Comparison of ENCODE assay signal across 15 cellular contexts in the genomic region with DNA sequence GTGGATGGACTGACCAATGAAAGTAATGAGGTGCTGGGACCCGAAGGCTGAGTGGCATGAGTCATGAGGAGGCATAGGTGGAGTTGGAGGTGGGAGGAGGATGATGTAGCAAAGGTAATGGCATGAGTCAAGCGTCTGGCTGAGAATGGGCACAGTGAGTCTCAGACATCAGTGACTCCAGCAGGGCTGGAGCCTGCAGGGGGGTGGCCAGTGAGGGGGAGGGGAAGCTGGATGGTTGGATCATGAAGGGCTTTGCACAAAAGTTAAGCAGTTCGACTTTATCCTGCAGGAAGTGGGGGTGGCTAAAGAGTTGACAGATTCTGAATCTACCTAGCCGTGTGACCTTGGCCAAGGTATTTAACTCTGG.
A peak's percentile ranks its signal among the peaks of the same experiment; 100 is the strongest.
DNase-seq lines count a peak whose midpoint lies in the region; ATAC-seq, FAIRE-seq and TF ChIP-seq lines count a peak whose summit lies in the region.
"Had no signal": no experiment of that assay in that cellular context is flagged by ENCODE, and none has a peak within 500 bp of the region (broad histone marks: within the 10 kb centered on the region; RNA-seq: fewer than 3 reads in every experiment).

No MANE protein-coding gene starts in this region.

- no peaks in the 10 kb centered on the region for H3K9me3 Mint-ChIP-seq in activated T-helper 17 cell treated with anti-CD3 and anti-CD28 coated beads, Interleukin-2, amount 50 U/mL, for 72 hours
- H3K9me3 Mint-ChIP-seq: CD4-positive, alpha-beta T cell had no signal

- no peak overlapping the region for H3K4me3 Mint-ChIP-seq in activated T-helper 17 cell treated with anti-CD3 and anti-CD28 coated beads, Interleukin-2, amount 50 U/mL, for 72 hours
- H3K4me3 Mint-ChIP-seq: CD4-positive, alpha-beta T cell; T-helper 17 cell had no signal

- FAIRE-seq in kidney (lab: Jason Lieb, UNC): no peak

- H3K4me3 ChIP-seq in HEK293 (ENCODE audit: low read depth, low read length) (no peak overlapping the region), kidney (ENCODE audit: low read length in 2 of 2) (no peak overlapping the region)

- H3K27me3 Mint-ChIP-seq in activated T-helper 17 cell treated with anti-CD3 and anti-CD28 coated beads, Interleukin-2, amount 50 U/mL, for 72 hours: peaks cover 3% of the 10 kb centered on the region
- H3K27me3 Mint-ChIP-seq: CD4-positive, alpha-beta T cell had no signal

- H3K27ac Mint-ChIP-seq in activated T-helper 17 cell treated with anti-CD3 and anti-CD28 coated beads, Interleukin-2, amount 50 U/mL, for 72 hours: no peak overlapping the region
- H3K27ac Mint-ChIP-seq: CD4-positive, alpha-beta T cell; progenitor cell of endocrine pancreas; T-helper 17 cell had no signal

- H3K4me1 Mint-ChIP-seq in activated T-helper 17 cell treated with anti-CD3 and anti-CD28 coated beads, Interleukin-2, amount 50 U/mL, for 72 hours: no peaks in the 10 kb centered on the region
- H3K4me1 Mint-ChIP-seq: T-helper 17 cell had no signal

- H3K9ac ChIP-seq in kidney (ENCODE audit: low read length in 2 of 2): no peak overlapping the region

- peak; percentile 75 for DNase-seq in Caki2 (ENCODE audit: low read depth)
- DNase-seq in kidney: peak; percentile 71
- DNase-seq in NCI-H524 treated with DMSO at 0.1 percent for 48 hours (lab: John Stamatoyannopoulos, UW): no peak
- DNase-seq in nucleus accumbens (lab: John Stamatoyannopoulos, UW): no peak
- no peak for DNase-seq in HEK293T (ENCODE audit: extremely low spot score)
- no peak for DNase-seq in SHP77 treated with DMSO at 0.1 percent for 48 hours (lab: John Stamatoyannopoulos, UW)
- DNase-seq: amniotic stem cell; CD4-positive, alpha-beta T cell; effector CD8-positive, alpha-beta T cell; midbrain; NCI-H1092 treated with DMSO at 0.1 percent for 48 hours; T-helper 17 cell had no signal

- no peaks in the 10 kb centered on the region for H3K36me3 Mint-ChIP-seq in activated T-helper 17 cell treated with anti-CD3 and anti-CD28 coated beads, Interleukin-2, amount 50 U/mL, for 72 hours (ENCODE audit: low read depth)

- no peaks in the 10 kb centered on the region for H3K36me3 ChIP-seq in HEK293 (ENCODE audit: control insufficient read depth in 2 of 2, insufficient read depth in 1 of 2, low read length in 2 of 2)
- H3K36me3 ChIP-seq in kidney (ENCODE audit: control insufficient read depth in 1 of 2, insufficient read depth in 2 of 2, low read length in 2 of 2): no peaks in the 10 kb centered on the region

- H3K9me3 ChIP-seq in HEK293 (ENCODE audit: control insufficient read depth, insufficient read depth, low read depth, low read length) (no peaks in the 10 kb centered on the region), kidney (ENCODE audit: control insufficient read depth in 1 of 2, low read length in 2 of 2) (no peaks in the 10 kb centered on the region)

- H3K27ac ChIP-seq in HEK293 (ENCODE audit: extremely low read depth, low read depth, low read length) (no peak overlapping the region), kidney (ENCODE audit: low read depth in 2 of 2, low read length in 2 of 2) (no peak overlapping the region)

- intact Hi-C loops in kidney (cut with DNase I): no loop called here

- CTCF ChIA-PET in HEK293 (lab: Yijun Ruan, JAX) (interaction anchor here (0.6 to 1.0 kb wide), 4 partner anchors 44 to 198 kb away, joined by 3 to 4 read pairs (median 3); no protein-coding TSS in a partner anchor), HEK293T (lab: Yijun Ruan, JAX) (no interaction called here)

- TF ChIP-seq CTCF in HEK293 (tag by site-specific recombination; IDR thresholded peaks at IDR 0.05) (no peak), kidney (IDR thresholded peaks at IDR 0.05; ENCODE audit: borderline replicate concordance, extremely low read depth, insufficient read depth) (no peak)

- in situ Hi-C loops in Caki2 (cut with HindIII; ENCODE audit: low pct_unique_long_range_greater_than_20kb, low sequenced_read_pairs): no loop called here

- no peaks in the 10 kb centered on the region for H3K4me1 ChIP-seq in HEK293 (ENCODE audit: control insufficient read depth, insufficient read depth, low read length)
- H3K4me1 ChIP-seq in kidney (ENCODE audit: control insufficient read depth in 1 of 2, insufficient read depth in 1 of 2, low read depth in 1 of 2, low read length in 2 of 2): no peaks in the 10 kb centered on the region

- peak; percentile 67 for ATAC-seq in activated T-helper 17 cell treated with anti-CD3 and anti-CD28 coated beads, Interleukin-2, amount 50 U/mL, for 72 hours (replicated peaks)
- ATAC-seq: T-helper 17 cell had no signal

- POLR2A ChIA-PET in HEK293 (lab: Yijun Ruan, JAX): no interaction called here
- POLR2A ChIA-PET in HEK293T (lab: Yijun Ruan, JAX): no interaction called here

TF ChIP-seq in HEK293, 187 proteins besides CTCF, POLR2A, EP300 and RAD21 (continues in another document):
- TF ChIP-seq FEZF1 (tag by site-specific recombination; IDR thresholded peaks at IDR 0.05) (peak; percentile 33; the same call in 1 of the 2 replicates), MYNN (tag by site-specific recombination; IDR thresholded peaks at IDR 0.05; ENCODE audit: borderline replicate concordance) (no peak), PRDM6 (tag by site-specific recombination; IDR thresholded peaks at IDR 0.05) (no peak), ZNF350 (tag by site-specific recombination; IDR thresholded peaks at IDR 0.05) (no peak), KLF1 (tag by site-specific recombination; IDR thresholded peaks at IDR 0.05) (peak; percentile 63)
- TF ChIP-seq, protein P1, sequence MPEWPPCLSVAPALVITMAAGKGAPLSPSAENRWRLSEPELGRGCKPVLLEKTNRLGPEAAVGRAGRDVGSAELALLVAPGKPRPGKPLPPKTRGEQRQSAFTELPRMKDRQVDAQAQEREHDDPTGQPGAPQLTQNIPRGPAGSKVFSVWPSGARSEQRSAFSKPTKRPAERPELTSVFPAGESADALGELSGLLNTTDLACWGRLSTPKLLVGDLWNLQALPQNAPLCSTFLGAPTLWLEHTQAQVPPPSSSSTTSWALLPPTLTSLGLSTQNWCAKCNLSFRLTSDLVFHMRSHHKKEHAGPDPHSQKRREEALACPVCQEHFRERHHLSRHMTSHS (tag by site-specific recombination; IDR thresholded peaks at IDR 0.05): no peak

TF ChIP-seq in HEK293T, 16 proteins besides CTCF, POLR2A, EP300 and RAD21:
- no peak for TF ChIP-seq FOXA1 (IDR thresholded peaks at IDR 0.05)
- no peak for TF ChIP-seq SP1 (IDR thresholded peaks at IDR 0.05)
- TF ChIP-seq L3MBTL2 (conservative IDR thresholded peaks at IDR 0.05): no peak
- no peak for TF ChIP-seq ZNF384 (IDR thresholded peaks at IDR 0.05)
- no peak for TF ChIP-seq SUZ12 (IDR thresholded peaks at IDR 0.05)
- no peak for TF ChIP-seq FOXM1 (IDR thresholded peaks at IDR 0.05; ENCODE audit: borderline replicate concordance)
- TF ChIP-seq NFRKB (IDR thresholded peaks at IDR 0.05): no peak
- no peak for TF ChIP-seq LEF1 (IDR thresholded peaks at IDR 0.05; ENCODE audit: borderline replicate concordance)
- TF ChIP-seq PKNOX1 (IDR thresholded peaks at IDR 0.05): no peak
- no peak for TF ChIP-seq ARNT (IDR thresholded peaks at IDR 0.05)
- no peak for TF ChIP-seq BHLHE40 (IDR thresholded peaks at IDR 0.05; ENCODE audit: borderline replicate concordance)
- no peak for TF ChIP-seq FOXK2 (IDR thresholded peaks at IDR 0.05)
TF ChIP-seq in HEK293T: peak in this region for 0.

Comparison
In these comparisons a context has a peak if more than half of its experiments do, and no peak if none do; other contexts are left out.
1. DNase-seq: peak in Caki2 (single experiment) and kidney (single experiment); none in NCI-H524 treated with DMSO at 0.1 percent for 48 hours (single experiment), nucleus accumbens (0 of 56), HEK293T (single experiment) and SHP77 treated with DMSO at 0.1 percent for 48 hours (single experiment).